In the genomic region with DNA sequence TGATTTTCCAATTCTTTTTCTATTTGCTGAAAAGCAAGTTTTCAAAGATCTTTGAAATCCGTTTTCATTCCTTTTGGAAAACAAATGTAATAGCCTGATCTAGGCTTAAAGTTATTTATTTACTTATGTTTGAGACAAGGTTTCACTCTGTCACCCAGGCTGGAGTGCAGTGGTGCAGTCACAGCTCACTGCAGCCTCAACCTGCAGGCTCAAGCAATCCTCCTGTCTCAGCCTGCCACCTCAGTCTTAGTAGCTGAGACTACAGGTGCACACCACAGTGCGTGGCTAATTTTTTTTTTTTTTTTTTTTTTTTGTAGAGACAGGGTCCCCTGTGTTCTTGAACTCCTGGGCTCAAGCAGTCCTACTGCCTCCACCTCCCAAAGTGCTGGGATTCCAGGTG, we compare ENCODE assay signal across 16 cellular contexts. TPM values are rescaled to one million over a fixed set of nuclear protein-coding genes. Genes with fewer than 3 reads are reported as not detected.
A peak's percentile ranks its signal among the peaks of the same experiment; 100 is the strongest.
DNase-seq lines count a peak whose midpoint lies in the region; ATAC-seq and TF ChIP-seq lines count a peak whose summit lies in the region.
"Had no signal": no experiment of that assay in that cellular context is flagged by ENCODE, and none has a peak within 500 bp of the region (broad histone marks: within the 10 kb centered on the region; RNA-seq: fewer than 3 reads in every experiment).

No MANE protein-coding gene starts in this region.

- H3F3A ChIP-seq in GM23338 (replicated peaks; ENCODE audit: low read depth), result no peaks in the 10 kb centered on the region

- peaks cover 80% of the 10 kb centered on the region for H3K79me2 ChIP-seq in GM23338 (replicated peaks; ENCODE audit: insufficient read depth)

- H3K36me3 ChIP-seq in GM23338 (ENCODE audit: insufficient read depth) (no peaks in the 10 kb centered on the region), ascending aorta (no peaks in the 10 kb centered on the region)
- H3K36me3 ChIP-seq: prostate gland had no signal

- peaks cover 6% of the 10 kb centered on the region; the same call in 2 of the 3 replicates for H3K36me3 Mint-ChIP-seq in GM23338 (ENCODE audit: low read depth)

- H3K9me2 ChIP-seq in GM23338 (ENCODE audit: insufficient read depth), result no peaks in the 10 kb centered on the region

- H4K20me1 ChIP-seq in GM23338 (replicated peaks; ENCODE audit: insufficient read depth), result no peaks in the 10 kb centered on the region; the same call in 1 of the 2 replicates

- H3K4me1 ChIP-seq in GM23338 (ENCODE audit: insufficient read depth) (peaks cover 38% of the 10 kb centered on the region), ascending aorta (peaks cover 4 to 13% of the 10 kb centered on the region in 2 donors)
- H3K4me1 ChIP-seq: prostate gland had no signal

- no peaks in the 10 kb centered on the region for H3K27me3 ChIP-seq in GM23338 (ENCODE audit: insufficient read depth)
- no peaks in the 10 kb centered on the region for H3K27me3 ChIP-seq in ascending aorta

- H3K27ac ChIP-seq in GM23338 (ENCODE audit: low read depth) (0 out of 2 replicates have a peak overlapping the region, but pooled peaks have one; percentile 45), ascending aorta (no peak overlapping the region)
- H3K27ac ChIP-seq: 22Rv1, prostate gland had no signal

- ATAC-seq in GM23338 (no peak), HG03354 (IDR thresholded peaks at IDR 0.05; ENCODE audit: poor library complexity, severe bottlenecking, unreplicated experiment) (peak; percentile 44), left lobe of liver (no peak)
- ATAC-seq: activated CD8-positive, alpha-beta T cell treated with anti-CD3 and anti-CD28 coated beads for 36 hours had no signal

- TF ChIP-seq CTCF in GM23338 (conservative IDR thresholded peaks at IDR 0.05; ENCODE audit: low read depth in 2 of 2) (no peak), ascending aorta (IDR thresholded peaks at IDR 0.05) (no peak)

- peak; percentile 37 for DNase-seq in DMS53 (lab: John Stamatoyannopoulos, UW)
- DNase-seq in DMS53 treated with DMSO at 0.1 percent for 48 hours (lab: John Stamatoyannopoulos, UW; ENCODE audit: unreplicated experiment), result no peak
- no peak for DNase-seq in GM23338 (ENCODE audit: low spot score)
- no peak for DNase-seq in HuH-7.5 (ENCODE audit: low spot score)
- no peak for DNase-seq in effector CD8-positive, alpha-beta T cell (lab: John Stamatoyannopoulos, UW)
- DNase-seq in left lobe of liver (ENCODE audit: low spot score), result no peak
- no peak for DNase-seq in ascending aorta (ENCODE audit: low spot score in 2 of 2)
- DNase-seq: activated CD8-positive, alpha-beta T cell treated with anti-CD3 and anti-CD28 coated beads for 36 hours; activated naive CD4-positive, alpha-beta T cell treated with anti-CD3 and anti-CD28 coated beads, Interleukin-2, amount 50 U/mL, for 16 hours; Calu3; Karpas-422; stimulated activated CD4-positive, alpha-beta T cell treated with anti-CD3 and anti-CD28 coated beads, Interleukin-4, amount 100 ng/mL, for 4 hours had no signal

- no peak overlapping the region for H2AFZ ChIP-seq in GM23338

- intact Hi-C loops in ascending aorta (cut with DNase I), result no loop called here

- peaks cover 38% of the 10 kb centered on the region for H3K4me1 Mint-ChIP-seq in GM23338

- peak overlapping the region; percentile 54 for H3K4me2 ChIP-seq in GM23338

- H3K27ac Mint-ChIP-seq in GM23338, result no peak overlapping the region
- H3K27ac Mint-ChIP-seq: activated CD8-positive, alpha-beta T cell treated with anti-CD3 and anti-CD28 coated beads for 36 hours had no signal

- H3K4me3 ChIP-seq in GM23338 (no peak overlapping the region), ascending aorta (no peak overlapping the region)
- H3K4me3 ChIP-seq: prostate gland had no signal

- no peaks in the 10 kb centered on the region for H3K9me3 ChIP-seq in ascending aorta
- H3K9me3 ChIP-seq: prostate gland had no signal

- peaks cover 4% of the 10 kb centered on the region for H3K27me3 Mint-ChIP-seq in GM23338 (ENCODE audit: insufficient read depth, low read depth, poor library complexity)
- H3K27me3 Mint-ChIP-seq: activated CD8-positive, alpha-beta T cell treated with anti-CD3 and anti-CD28 coated beads for 36 hours; central memory CD8-positive, alpha-beta T cell had no signal

- H3K4me3 Mint-ChIP-seq in GM23338, result no peak overlapping the region
- H3K4me3 Mint-ChIP-seq: activated CD8-positive, alpha-beta T cell treated with anti-CD3 and anti-CD28 coated beads for 36 hours; central memory CD8-positive, alpha-beta T cell had no signal

- H3K9me3 Mint-ChIP-seq in GM23338, result no peaks in the 10 kb centered on the region
- H3K9me3 Mint-ChIP-seq: central memory CD8-positive, alpha-beta T cell had no signal

TF ChIP-seq in GM23338, 12 proteins besides CTCF, POLR2A, EP300 and RAD21:
- TF ChIP-seq NANOG (IDR thresholded peaks at IDR 0.05; ENCODE audit: borderline replicate concordance) (no peak), ZNF331 (CRISPR knock-in tag; IDR thresholded peaks at IDR 0.05; ENCODE audit: low read depth) (no peak), CREB1 (CRISPR knock-in tag; IDR thresholded peaks at IDR 0.05; ENCODE audit: low read depth) (no peak), EZH2phosphoT487 (IDR thresholded peaks at IDR 0.05; ENCODE audit: unreplicated experiment) (no peak)
- TF ChIP-seq, protein P1, sequence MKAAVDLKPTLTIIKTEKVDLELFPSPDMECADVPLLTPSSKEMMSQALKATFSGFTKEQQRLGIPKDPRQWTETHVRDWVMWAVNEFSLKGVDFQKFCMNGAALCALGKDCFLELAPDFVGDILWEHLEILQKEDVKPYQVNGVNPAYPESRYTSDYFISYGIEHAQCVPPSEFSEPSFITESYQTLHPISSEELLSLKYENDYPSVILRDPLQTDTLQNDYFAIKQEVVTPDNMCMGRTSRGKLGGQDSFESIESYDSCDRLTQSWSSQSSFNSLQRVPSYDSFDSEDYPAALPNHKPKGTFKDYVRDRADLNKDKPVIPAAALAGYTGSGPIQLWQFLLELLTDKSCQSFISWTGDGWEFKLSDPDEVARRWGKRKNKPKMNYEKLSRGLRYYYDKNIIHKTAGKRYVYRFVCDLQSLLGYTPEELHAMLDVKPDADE (IDR thresholded peaks at IDR 0.05), result no peak

RNA-seq across cellular contexts. Expression of a gene that starts 4.6 kb away (rescaled TPM):
- 17.0 and 18.3 TPM in 2 replicates for total RNA-seq in GM23338 (2014; rRNA removed; shearing (Covaris generic))
- polyA plus RNA-seq in GM23338 (2016; fragmentation: Nextera tagmentation; extraction: Ambion mirVana), result 8.7 and 9.9 TPM in 2 replicates
- 22.2 TPM for total RNA-seq in left lobe of liver
- 19.2 TPM for total RNA-seq in ascending aorta
